In the genomic region with DNA sequence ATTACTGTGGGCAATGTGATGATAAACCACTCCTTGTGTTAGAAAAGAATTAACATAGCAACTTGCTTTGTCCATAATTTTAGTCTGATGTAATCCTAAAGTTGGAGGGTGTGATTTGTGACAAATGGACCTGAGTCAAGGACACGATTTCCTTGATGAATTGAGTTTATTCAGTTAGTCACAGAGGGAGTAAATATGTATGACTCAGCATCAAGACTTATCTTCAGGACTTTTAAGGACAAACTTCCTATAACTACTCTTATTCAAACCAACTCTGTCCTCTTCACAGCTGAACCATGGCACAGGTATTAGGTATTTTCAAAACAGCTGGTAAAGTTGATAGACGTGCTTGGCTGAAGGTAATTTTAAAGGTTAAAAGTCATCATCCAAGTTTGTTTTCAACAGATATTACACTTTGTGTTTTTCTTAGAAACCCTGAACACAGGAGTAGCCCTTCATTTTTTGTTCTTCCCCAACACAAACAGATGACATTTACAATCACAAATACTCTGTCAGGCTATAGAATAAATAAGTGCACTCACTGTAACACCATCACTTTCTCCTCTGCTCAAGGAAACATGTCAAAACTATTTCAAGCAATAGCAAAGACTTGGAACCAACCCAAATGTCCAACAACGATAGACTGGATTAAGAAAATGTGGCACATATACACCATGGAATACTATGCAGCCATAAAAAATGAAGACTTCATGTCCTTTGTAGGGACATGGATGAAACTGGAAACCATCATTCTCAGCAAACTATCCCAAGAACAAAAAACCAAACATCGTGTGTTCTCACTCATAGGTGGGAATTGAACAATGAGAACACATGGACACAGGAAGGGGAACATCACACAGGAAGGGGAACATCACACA, we compare ENCODE assay signal across 10 cellular contexts. TPM values are rescaled to one million over a fixed set of nuclear protein-coding genes. Genes with fewer than 3 reads are reported as not detected.
DNase-seq lines count a peak whose midpoint lies in the region; ATAC-seq and TF ChIP-seq lines count a peak whose summit lies in the region.
"Had no signal": no experiment of that assay in that cellular context is flagged by ENCODE, and none has a peak within 500 bp of the region (broad histone marks: within the 10 kb centered on the region; RNA-seq: fewer than 3 reads in every experiment).

No MANE protein-coding gene starts in this region.

- peak; percentile 73 for ATAC-seq in HCT116
- ATAC-seq in GM21619 (IDR thresholded peaks at IDR 0.05; ENCODE audit: unreplicated experiment): no peak

- intact Hi-C loops in HCT116 (cut with micrococcal nuclease): no loop called here

- H4K20me1 ChIP-seq in HCT116 (ENCODE audit: insufficient read depth): peaks cover 5% of the 10 kb centered on the region; the same call in 1 of the 2 replicates

- peak; percentile 82 for DNase-seq in HCT116 (ENCODE audit: low read depth, low spot score)
- peak; percentile 88 for DNase-seq in astrocyte of the spinal cord (ENCODE audit: low read depth, low spot score)
- DNase-seq in kidney glomerular epithelial cell (lab: John Stamatoyannopoulos, UW): peak; percentile 83
- no peak for DNase-seq in NCI-H524 treated with DMSO at 0.1 percent for 48 hours (lab: John Stamatoyannopoulos, UW)
- no peak for DNase-seq in NCI-H1092 (lab: John Stamatoyannopoulos, UW)
- DNase-seq in NCI-H1436 treated with DMSO at 0.1 percent for 48 hours (lab: John Stamatoyannopoulos, UW): no peak
- DNase-seq: DND-41, SHP77 treated with DMSO at 0.1 percent for 48 hours had no signal

- H2AFZ ChIP-seq in ACC112 (ENCODE audit: low read length, unreplicated experiment) (no peak overlapping the region), HCT116 (ENCODE audit: low read depth, low read length, poor library complexity, severe bottlenecking) (no peak overlapping the region)

- peak overlapping the region; percentile 56 for H3K4me2 ChIP-seq in HCT116 (ENCODE audit: low read length)

- CTCF ChIA-PET in HCT116 (lab: Charles Lee): interaction anchor here (1.4 kb wide), 1 partner anchor 93 kb away, joined by 3 read pairs; no protein-coding TSS in a partner anchor

- H3K27me3 ChIP-seq in ACC112 (ENCODE audit: insufficient read depth, low read length) (no peaks in the 10 kb centered on the region), HCT116 (ENCODE audit: insufficient read depth, low read length) (no peaks in the 10 kb centered on the region)

- TF ChIP-seq POLR2A in HCT116 (IDR thresholded peaks at IDR 0.05; ENCODE audit: borderline replicate concordance, extremely low read depth, insufficient read depth, insufficient read length): no peak

- in situ Hi-C loops in astrocyte of the spinal cord (cut with HindIII; ENCODE audit: low sequenced_read_pairs): no loop called here

- 0 out of 2 replicates have a peak overlapping the region, but pooled peaks have one; percentile 7 for H3K9ac ChIP-seq in HCT116 (ENCODE audit: low read length)

- H3K9me3 ChIP-seq in HCT116 (ENCODE audit: control insufficient read depth in 1 of 2, insufficient read depth in 1 of 2, low read depth in 1 of 2, low read length in 2 of 2): peaks cover 0 to 4% of the 10 kb centered on the region in 2 experiments; a peak in 1 of 4 replicates

- 0 out of 2 replicates have a peak, but pooled peaks have one; percentile 7 for TF ChIP-seq RAD21 in HCT116 (IDR thresholded peaks at IDR 0.05; ENCODE audit: low read depth)

- H3K27ac ChIP-seq in ACC112 (ENCODE audit: low read depth, low read length): peak overlapping the region; percentile 99
- H3K27ac ChIP-seq in HCT116 (ENCODE audit: low read depth, low read length): peak overlapping the region; percentile 34; the same call in 1 of the 2 replicates

- H3K36me3 ChIP-seq in ACC112 (ENCODE audit: insufficient read depth, low read length) (peaks cover 11% of the 10 kb centered on the region; the same call in 1 of the 2 replicates), HCT116 (ENCODE audit: control insufficient read depth in 1 of 2, insufficient read depth in 2 of 2, low read length in 2 of 2) (no peaks in the 10 kb centered on the region)

- H3K79me2 ChIP-seq in ACC112 (ENCODE audit: control insufficient read depth, insufficient read depth, low read length, unreplicated experiment) (peaks cover 64% of the 10 kb centered on the region), HCT116 (ENCODE audit: insufficient read depth, low read length) (peaks cover 99% of the 10 kb centered on the region)

- H3K4me3 ChIP-seq in ACC112 (ENCODE audit: low read depth, low read length) (peak overlapping the region; percentile 56; the same call in 1 of the 2 replicates), HCT116 (replicated peaks in 1 of 2; ENCODE audit: low read depth in 1 of 2, low read length in 2 of 2) (0 out of 4 replicates have a peak overlapping the region, but pooled peaks of 1 of the 2 experiments have one; percentile 4), astrocyte of the spinal cord (ENCODE audit: low read depth, low read length) (no peak overlapping the region)

- no peaks in the 10 kb centered on the region for H3K9me2 ChIP-seq in HCT116 (ENCODE audit: insufficient read depth)

- no TSS peak for BruUV-seq in HCT116 (replicated peaks; lab: Mats Ljungman, UMichigan)

- RAD21 ChIA-PET in HCT116 (lab: Charles Lee; ENCODE audit: low non-redundant PET in 1 of 2, low total read pairs in 2 of 2, uncharacterized antibody in 2 of 2, unreplicated experiment in 2 of 2): no interaction called here

- TF ChIP-seq CTCF in HCT116 (IDR thresholded peaks at IDR 0.05 in 2 of 3, conservative IDR thresholded peaks at IDR 0.05 in 1 of 3; ENCODE audit: borderline replicate concordance in 1 of 3, insufficient read depth in 1 of 3, low read depth in 2 of 3, low read length in 2 of 3) (no peak), astrocyte of the spinal cord (IDR thresholded peaks at IDR 0.05; ENCODE audit: low read depth, low read length) (no peak)

- POLR2A ChIA-PET in HCT116 (lab: Charles Lee): interaction anchor here (1.3 kb wide), 1 partner anchor 92 kb away, joined by 7 read pairs; a partner anchor contains a TSS

- H3K4me1 ChIP-seq in ACC112 (ENCODE audit: control insufficient read depth, insufficient read depth, low read length, unreplicated experiment) (peaks cover 20% of the 10 kb centered on the region), HCT116 (ENCODE audit: control insufficient read depth in 1 of 2, insufficient read depth in 2 of 2, low read length in 2 of 2) (peaks cover 6 to 27% of the 10 kb centered on the region in 2 experiments; a peak in 3 of 4 replicates)

TF ChIP-seq in HCT116, 20 proteins besides CTCF, POLR2A, EP300 and RAD21:
- TF ChIP-seq CEBPB (IDR thresholded peaks at IDR 0.05; ENCODE audit: low read depth) (peak; percentile 68), CBX3 (IDR thresholded peaks at IDR 0.05; ENCODE audit: low read depth) (peak; percentile 69; the same call in 1 of the 2 replicates), ZNF274 (IDR thresholded peaks at IDR 0.05; ENCODE audit: low read depth, low read length) (no peak), SRF (IDR thresholded peaks at IDR 0.05; ENCODE audit: low read depth) (peak; percentile 68), JUND (IDR thresholded peaks at IDR 0.05) (peak; percentile 80), ZFX (IDR thresholded peaks at IDR 0.05) (no peak), POLR2AphosphoS5 (IDR thresholded peaks at IDR 0.05; ENCODE audit: low read depth, low read length) (no peak), SIN3A (IDR thresholded peaks at IDR 0.05; ENCODE audit: low read depth) (0 out of 2 replicates have a peak, but pooled peaks have one; percentile 27), FOSL1 (IDR thresholded peaks at IDR 0.05; ENCODE audit: low read depth) (peak; percentile 85), TCF7L2 (IDR thresholded peaks at IDR 0.05; ENCODE audit: borderline replicate concordance, extremely low read depth, insufficient read depth, insufficient read length) (peak; percentile 37), SP1 (IDR thresholded peaks at IDR 0.05; ENCODE audit: low read depth) (peak; percentile 69), EZH2phosphoT487 (IDR thresholded peaks at IDR 0.05; ENCODE audit: borderline replicate concordance) (no peak)
- TF ChIP-seq, protein P1, sequence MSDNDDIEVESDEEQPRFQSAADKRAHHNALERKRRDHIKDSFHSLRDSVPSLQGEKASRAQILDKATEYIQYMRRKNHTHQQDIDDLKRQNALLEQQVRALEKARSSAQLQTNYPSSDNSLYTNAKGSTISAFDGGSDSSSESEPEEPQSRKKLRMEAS (IDR thresholded peaks at IDR 0.05): peak; percentile 31; the same call in 1 of the 2 replicates
- TF ChIP-seq, protein P2, sequence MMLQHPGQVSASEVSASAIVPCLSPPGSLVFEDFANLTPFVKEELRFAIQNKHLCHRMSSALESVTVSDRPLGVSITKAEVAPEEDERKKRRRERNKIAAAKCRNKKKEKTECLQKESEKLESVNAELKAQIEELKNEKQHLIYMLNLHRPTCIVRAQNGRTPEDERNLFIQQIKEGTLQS (IDR thresholded peaks at IDR 0.05): peak; percentile 34; the same call in 1 of the 2 replicates
TF ChIP-seq in HCT116: peak in this region for 10.

RNA-seq across cellular contexts. Expression of a gene that starts 54.5 kb away (rescaled TPM):
- total RNA-seq in HCT116 (2021; ENCODE audit: unreplicated experiment): 78.5 TPM
- 39.5 and 52.2 TPM in 2 replicates for polyA plus RNA-seq in HCT116 (2012)

Comparison
In these comparisons a context has a peak if more than half of its experiments do, and no peak if none do; other contexts are left out.
1. DNase-seq: peak in HCT116 (single experiment), astrocyte of the spinal cord (single experiment) and kidney glomerular epithelial cell (single experiment); none in NCI-H524 treated with DMSO at 0.1 percent for 48 hours (single experiment), NCI-H1092 (single experiment) and NCI-H1436 treated with DMSO at 0.1 percent for 48 hours (single experiment).